ENCODE assay signal across 8 cellular contexts in genomic region chr14:50083467-50084337, GRCh38. TPM values are rescaled to one million over a fixed set of nuclear protein-coding genes. Genes with fewer than 3 reads are reported as not detected.
DNase-seq lines count a peak whose midpoint lies in the region; ATAC-seq and TF ChIP-seq lines count a peak whose summit lies in the region.

No MANE protein-coding gene starts in this region.

- CTCF ChIA-PET in activated CD8-positive, alpha-beta T cell treated with anti-CD3 and anti-CD28 coated beads for 36 hours (lab: Charles Lee) = interaction anchor here (1.0 to 3.4 kb wide), 11 partner anchors 12 to 231 kb away, joined by 3 to 30 read pairs (median 6); partner anchors contain the start of gene NEMF

- H3K4me1 ChIP-seq in lower lobe of right lung = peaks cover 11% of the 10 kb centered on the region

- peak overlapping the region; percentile 61 for H3K27ac ChIP-seq in lower lobe of right lung

- DNase-seq in activated CD8-positive, alpha-beta T cell treated with anti-CD3 and anti-CD28 coated beads for 36 hours = peak; percentile 80
- no peak for DNase-seq in lower lobe of right lung
- DNase-seq in C1 segment of cervical spinal cord (lab: John Stamatoyannopoulos, UW) = no peak
- DNase-seq in retina = no peak
- no peak for DNase-seq in mucosa of gallbladder (ENCODE audit: low spot score)
- DNase-seq in GM03348 (ENCODE audit: low spot score) = no peak

- no peaks in the 10 kb centered on the region for H3K36me3 ChIP-seq in lower lobe of right lung

- no peaks in the 10 kb centered on the region for H3K9me3 ChIP-seq in lower lobe of right lung

- peak overlapping the region; percentile 83 for H3K4me3 Mint-ChIP-seq in activated CD8-positive, alpha-beta T cell treated with anti-CD3 and anti-CD28 coated beads for 36 hours

- H3K27me3 ChIP-seq in lower lobe of right lung (ENCODE audit: low read depth) = no peaks in the 10 kb centered on the region

- intact Hi-C loops in activated CD8-positive, alpha-beta T cell treated with anti-CD3 and anti-CD28 coated beads for 36 hours (cut with micrococcal nuclease) = loop anchor here (1.0 to 5.0 kb wide), 3 partner anchors 21 to 186 kb away; no protein-coding TSS in a partner anchor
- intact Hi-C loops in lower lobe of right lung (cut with DNase I) = no loop called here

- H3K27me3 Mint-ChIP-seq in activated CD8-positive, alpha-beta T cell treated with anti-CD3 and anti-CD28 coated beads for 36 hours = no peaks in the 10 kb centered on the region

- H3K27ac Mint-ChIP-seq in activated CD8-positive, alpha-beta T cell treated with anti-CD3 and anti-CD28 coated beads for 36 hours = peak overlapping the region; percentile 98

- no peaks in the 10 kb centered on the region for H3K9me3 Mint-ChIP-seq in activated CD8-positive, alpha-beta T cell treated with anti-CD3 and anti-CD28 coated beads for 36 hours

- ATAC-seq in GM18909 (IDR thresholded peaks at IDR 0.05; ENCODE audit: poor library complexity, unreplicated experiment) (peak; percentile 41), HG03095 (IDR thresholded peaks at IDR 0.05; ENCODE audit: unreplicated experiment) (peak; percentile 35), lower lobe of right lung (peak; percentile 21 to 24)
- peak; percentile 68 for ATAC-seq in activated CD8-positive, alpha-beta T cell treated with anti-CD3 and anti-CD28 coated beads for 36 hours

- H3K36me3 Mint-ChIP-seq in activated CD8-positive, alpha-beta T cell treated with anti-CD3 and anti-CD28 coated beads for 36 hours (ENCODE audit: low read depth) = peaks cover 17% of the 10 kb centered on the region

- no peak for TF ChIP-seq CTCF in activated CD8-positive, alpha-beta T cell treated with anti-CD3 and anti-CD28 coated beads for 36 hours (IDR thresholded peaks at IDR 0.05)
- TF ChIP-seq CTCF in lower lobe of right lung (IDR thresholded peaks at IDR 0.05) = no peak

- H3K4me3 ChIP-seq in lower lobe of right lung = no peak overlapping the region

- H3K4me1 Mint-ChIP-seq in activated CD8-positive, alpha-beta T cell treated with anti-CD3 and anti-CD28 coated beads for 36 hours (ENCODE audit: low read depth) = peaks cover 84% of the 10 kb centered on the region

- POLR2A ChIA-PET in activated CD8-positive, alpha-beta T cell treated with anti-CD3 and anti-CD28 coated beads for 36 hours (lab: Charles Lee) = interaction anchor here (0.6 to 5.5 kb wide), 23 partner anchors 9 to 221 kb away, joined by 3 to 67 read pairs (median 8); partner anchors contain the start of genes ARF6 and VCPKMT

RNA-seq across cellular contexts. Expression of gene VCPKMT, which starts 32.7 kb away (rescaled TPM):
- total RNA-seq in activated CD8-positive, alpha-beta T cell treated with anti-CD3 and anti-CD28 coated beads for 36 hours = 10 to 100 TPM; 11.4 to 11.6 TPM
- total RNA-seq in lower lobe of right lung (8.0 TPM), mucosa of gallbladder (6.3 TPM)
